ENCODE assay signal across 8 cellular contexts in genomic region chr1:2381741-2382620, GRCh38. TPM values are rescaled to one million over a fixed set of nuclear protein-coding genes. Genes with fewer than 3 reads are reported as not detected.
DNase-seq lines count a peak whose midpoint lies in the region; ATAC-seq and FAIRE-seq lines count a peak whose summit lies in the region.

No MANE protein-coding gene starts in this region.

- 63 to 70% methylated on average over 20 to 26 of the region's 28 CpGs for WGBS in mesodermal cell (ENCODE audit: insufficient coverage in 2 of 2), 2 experiments

- no peak overlapping the region for H3K27ac ChIP-seq in effector memory CD4-positive, alpha-beta T cell (ENCODE audit: insufficient read depth, low read length, poor library complexity, severe bottlenecking)
- H3K27ac ChIP-seq in mesodermal cell (ENCODE audit: low read depth, low read length, severe bottlenecking) = peak overlapping the region; percentile 36

- H3K27me3 ChIP-seq in effector memory CD4-positive, alpha-beta T cell (replicated peaks; ENCODE audit: control insufficient read depth, insufficient read depth, low read length, poor library complexity, severe bottlenecking) = no peaks in the 10 kb centered on the region

- DNase-seq in AG08396 (ENCODE audit: low spot score) (peak; percentile 98), GM18507 (ENCODE audit: extremely low spot score, insufficient read length, low read depth) (peak; percentile 84), NCI-H460 (ENCODE audit: extremely low read depth, low read depth) (peak; percentile 44)
- peak; percentile 45 to 63 for DNase-seq in activated CD8-positive, alpha-beta memory T cell treated with anti-CD3 and anti-CD28 coated beads for 1 hour (ENCODE audit: extremely low read depth in 1 of 2, low read depth in 1 of 2)
- DNase-seq in effector memory CD4-positive, alpha-beta T cell = peak; percentile 51 to 66 (median 57)
- DNase-seq in stimulated activated CD8-positive, alpha-beta memory T cell treated with anti-CD3 and anti-CD28 coated beads, Interleukin-2, amount 100 ng/mL, for 48 hours (ENCODE audit: low read depth in 2 of 2) = peak; percentile 69 to 73

- no peaks in the 10 kb centered on the region for H3K9me3 ChIP-seq in effector memory CD4-positive, alpha-beta T cell (ENCODE audit: control insufficient read depth, low read length)
- no peaks in the 10 kb centered on the region for H3K9me3 ChIP-seq in mesodermal cell (ENCODE audit: control insufficient read depth, low read length)

- peaks cover 9% of the 10 kb centered on the region for H3K4me1 ChIP-seq in effector memory CD4-positive, alpha-beta T cell (ENCODE audit: control insufficient read depth, insufficient read depth, low read length, poor library complexity, severe bottlenecking)
- peaks cover 6% of the 10 kb centered on the region for H3K4me1 ChIP-seq in mesodermal cell (ENCODE audit: control insufficient read depth, insufficient read depth, low read length, poor library complexity, severe bottlenecking)

- H3K36me3 ChIP-seq in effector memory CD4-positive, alpha-beta T cell (ENCODE audit: control insufficient read depth, insufficient read depth, low read length) = no peaks in the 10 kb centered on the region
- peaks cover 4% of the 10 kb centered on the region for H3K36me3 ChIP-seq in mesodermal cell (ENCODE audit: control insufficient read depth, insufficient read depth, low read length)

- FAIRE-seq in GM18507 (lab: Jason Lieb, UNC) = peak; percentile 80

- no peak overlapping the region for H3K4me3 ChIP-seq in effector memory CD4-positive, alpha-beta T cell (ENCODE audit: insufficient read depth, low read depth, low read length, poor library complexity, severe bottlenecking)
- no peak overlapping the region for H3K4me3 ChIP-seq in mesodermal cell (ENCODE audit: extremely low read depth, insufficient read depth, low read length, poor library complexity, severe bottlenecking)

- ATAC-seq in HG02623 (IDR thresholded peaks at IDR 0.05; ENCODE audit: unreplicated experiment) = no peak

RNA-seq across cellular contexts. Expression of gene MORN1, which starts 9.4 kb away (rescaled TPM):
- 8.9 and 12.2 TPM in 2 replicates for total RNA-seq in NCI-H460 (2014; rRNA removed; shearing (Covaris generic))
- polyA plus RNA-seq in NCI-H460 (2014; cell fraction: nucleus; rRNA removed) = 17.7 and 20.9 TPM in 2 replicates
- 6.3 TPM for polyA plus RNA-seq in mesodermal cell (2013, experiment 1 of 2)
- 4.5 TPM for polyA plus RNA-seq in mesodermal cell (2013, experiment 2 of 2)

RNA-seq across cellular contexts. Expression of gene RER1, which starts 9.7 kb away (rescaled TPM):
- total RNA-seq in NCI-H460 (2014; rRNA removed; shearing (Covaris generic)) = 80.9 and 108 TPM in 2 replicates
- 65.5 and 86.5 TPM in 2 replicates for polyA plus RNA-seq in NCI-H460 (2014; cell fraction: nucleus; rRNA removed)
- 110 TPM for polyA plus RNA-seq in mesodermal cell (2013, experiment 1 of 2)
- 94.7 TPM for polyA plus RNA-seq in mesodermal cell (2013, experiment 2 of 2)

RNA-seq across cellular contexts. Expression of gene PEX10, which starts 30.4 kb away (rescaled TPM):
- total RNA-seq in NCI-H460 (2014; rRNA removed; shearing (Covaris generic)) = 19.7 and 20.3 TPM in 2 replicates
- polyA plus RNA-seq in NCI-H460 (2014; cell fraction: nucleus; rRNA removed) = 64.5 and 73.8 TPM in 2 replicates
- polyA plus RNA-seq in mesodermal cell (2013, experiment 1 of 2) = 20.1 TPM
- 14.9 TPM for polyA plus RNA-seq in mesodermal cell (2013, experiment 2 of 2)

Comparison
In these comparisons a context has a peak if more than half of its experiments do, and no peak if none do; other contexts are left out.
1. DNase-seq: peak in every context shown above with its lines; median percentile 98 in AG08396; 84 in GM18507; 71 in stimulated activated CD8-positive, alpha-beta memory T cell treated with anti-CD3 and anti-CD28 coated beads, Interleukin-2, amount 100 ng/mL, for 48 hours; 57 in effector memory CD4-positive, alpha-beta T cell; 54 in activated CD8-positive, alpha-beta memory T cell treated with anti-CD3 and anti-CD28 coated beads for 1 hour; 44 in NCI-H460.